In genomic region chr6:4948781-4949450, GRCh38 we compare ENCODE assay signal across 33 cellular contexts. TPM values are rescaled to one million over a fixed set of nuclear protein-coding genes. Genes with fewer than 3 reads are reported as not detected.
A peak's percentile ranks its signal among the peaks of the same experiment; 100 is the strongest.
DNase-seq lines count a peak whose midpoint lies in the region; ATAC-seq, FAIRE-seq and TF ChIP-seq lines count a peak whose summit lies in the region.
"Had no signal": no experiment of that assay in that cellular context is flagged by ENCODE, and none has a peak within 500 bp of the region (broad histone marks: within the 10 kb centered on the region; RNA-seq: fewer than 3 reads in every experiment).

No MANE protein-coding gene starts in this region.

- no peak for TF ChIP-seq CTCF in endodermal cell (conservative IDR thresholded peaks at IDR 0.05)
- TF ChIP-seq CTCF in prostate gland (IDR thresholded peaks at IDR 0.05) = no peak

- H3K36me3 ChIP-seq in endodermal cell (ENCODE audit: control insufficient read depth, insufficient read depth, low read length) = peaks cover 34% of the 10 kb centered on the region
- H3K36me3 ChIP-seq in prostate gland = no peaks in the 10 kb centered on the region
- H3K36me3 ChIP-seq: adrenal gland had no signal

- intact Hi-C loops in prostate gland (cut with DNase I) = no loop called here

- no peak overlapping the region for H3K9ac ChIP-seq in endodermal cell (ENCODE audit: extremely low read depth, low read length, poor library complexity, severe bottlenecking)

- H3K4me3 Mint-ChIP-seq in endodermal cell = no peak overlapping the region
- H3K4me3 Mint-ChIP-seq in stimulated activated effector memory CD8-positive, alpha-beta T cell treated with anti-CD3 and anti-CD28 coated beads, Interleukin-12 subunit alpha, Interleukin-12 subunit beta, amount 100 ng/mL, for 72 hours = no peak overlapping the region
- H3K4me3 Mint-ChIP-seq: activated CD4-positive, alpha-beta T cell treated with anti-CD3 and anti-CD28 coated beads for 36 hours; B cell; CD8-positive, alpha-beta T cell; effector memory CD8-positive, alpha-beta T cell; memory B cell; stimulated activated naive B cell treated with anti-CD40 and anti-IgM and Interleukin-4, amounts not matched to agents 10 μg/mL and 1 μg/mL and 100 μg/mL, for 72 hours had no signal

- peaks cover 58% of the 10 kb centered on the region for H3K36me3 Mint-ChIP-seq in endodermal cell (ENCODE audit: low read depth)
- H3K36me3 Mint-ChIP-seq in stimulated activated effector memory CD8-positive, alpha-beta T cell treated with anti-CD3 and anti-CD28 coated beads, Interleukin-12 subunit alpha, Interleukin-12 subunit beta, amount 100 ng/mL, for 72 hours = peaks cover 37% of the 10 kb centered on the region

- H3K4me1 ChIP-seq in endodermal cell (ENCODE audit: control insufficient read depth, insufficient read depth, low read length) = no peaks in the 10 kb centered on the region
- no peaks in the 10 kb centered on the region for H3K4me1 ChIP-seq in prostate gland (replicated peaks)
- H3K4me1 ChIP-seq: adrenal gland, right lobe of liver, testis, vagina had no signal

- no peak overlapping the region for H3K27ac Mint-ChIP-seq in endodermal cell
- H3K27ac Mint-ChIP-seq in stimulated activated effector memory CD8-positive, alpha-beta T cell treated with anti-CD3 and anti-CD28 coated beads, Interleukin-12 subunit alpha, Interleukin-12 subunit beta, amount 100 ng/mL, for 72 hours = peak overlapping the region; percentile 10
- H3K27ac Mint-ChIP-seq: activated CD4-positive, alpha-beta T cell treated with anti-CD3 and anti-CD28 coated beads for 36 hours; B cell; CD8-positive, alpha-beta T cell had no signal

- peaks cover 8% of the 10 kb centered on the region for H3K4me1 Mint-ChIP-seq in endodermal cell
- H3K4me1 Mint-ChIP-seq in stimulated activated effector memory CD8-positive, alpha-beta T cell treated with anti-CD3 and anti-CD28 coated beads, Interleukin-12 subunit alpha, Interleukin-12 subunit beta, amount 100 ng/mL, for 72 hours = peaks cover 4% of the 10 kb centered on the region
- H3K4me1 Mint-ChIP-seq: activated CD4-positive, alpha-beta T cell treated with anti-CD3 and anti-CD28 coated beads for 36 hours; B cell; memory B cell; stimulated activated naive B cell treated with anti-CD40 and anti-IgM and Interleukin-4, amounts not matched to agents 10 μg/mL and 1 μg/mL and 100 μg/mL, for 72 hours had no signal

- H3K4me3 ChIP-seq in endodermal cell (ENCODE audit: low read length) = no peak overlapping the region
- H3K4me3 ChIP-seq in prostate gland = no peak overlapping the region
- H3K4me3 ChIP-seq: adrenal gland, right lobe of liver, SK-N-MC, testis, vagina had no signal

- no peaks in the 10 kb centered on the region for H3K27me3 Mint-ChIP-seq in endodermal cell (ENCODE audit: insufficient read depth)
- H3K27me3 Mint-ChIP-seq: activated CD4-positive, alpha-beta T cell treated with anti-CD3 and anti-CD28 coated beads for 36 hours; B cell; effector memory CD8-positive, alpha-beta T cell; memory B cell; stimulated activated naive B cell treated with anti-CD40 and anti-IgM and Interleukin-4, amounts not matched to agents 10 μg/mL and 1 μg/mL and 100 μg/mL, for 72 hours had no signal

- H3K27me3 ChIP-seq in endodermal cell (ENCODE audit: control insufficient read depth, insufficient read depth, low read length, poor library complexity, severe bottlenecking) = no peaks in the 10 kb centered on the region
- no peaks in the 10 kb centered on the region for H3K27me3 ChIP-seq in prostate gland (replicated peaks; ENCODE audit: insufficient read depth)
- H3K27me3 ChIP-seq: adrenal gland, right lobe of liver, testis, vagina had no signal

- FAIRE-seq in urothelium cell line (lab: Jason Lieb, UNC) = no peak

- TF ChIP-seq POLR2A in prostate gland (IDR thresholded peaks at IDR 0.05) = no peak

- H3K27ac ChIP-seq in endodermal cell (ENCODE audit: low read depth, low read length) (peak overlapping the region; percentile 8), prostate gland (no peak overlapping the region)
- H3K27ac ChIP-seq: adrenal gland, right lobe of liver, SK-N-MC, testis, vagina had no signal

- H3K9me3 Mint-ChIP-seq in endodermal cell = no peaks in the 10 kb centered on the region
- H3K9me3 Mint-ChIP-seq in stimulated activated effector memory CD8-positive, alpha-beta T cell treated with anti-CD3 and anti-CD28 coated beads, Interleukin-12 subunit alpha, Interleukin-12 subunit beta, amount 100 ng/mL, for 72 hours = no peaks in the 10 kb centered on the region
- H3K9me3 Mint-ChIP-seq: CD8-positive, alpha-beta T cell; effector memory CD8-positive, alpha-beta T cell; memory B cell; stimulated activated naive B cell treated with anti-CD40 and anti-IgM and Interleukin-4, amounts not matched to agents 10 μg/mL and 1 μg/mL and 100 μg/mL, for 72 hours had no signal

- no peaks in the 10 kb centered on the region for H3K9me3 ChIP-seq in endodermal cell (ENCODE audit: control insufficient read depth, low read length)
- no peaks in the 10 kb centered on the region for H3K9me3 ChIP-seq in prostate gland
- H3K9me3 ChIP-seq: adrenal gland, right lobe of liver, testis, vagina had no signal

- peak; percentile 22 for DNase-seq in activated CD8-positive, alpha-beta memory T cell treated with anti-CD3 and anti-CD28 coated beads, Interleukin-2, amount 50 U/mL, for 48 hours
- no peak for DNase-seq in activated CD8-positive, alpha-beta memory T cell treated with anti-CD3 and anti-CD28 coated beads, Interleukin-2, amount 50 U/mL, for 4 hours
- DNase-seq in NCI-H526 (lab: John Stamatoyannopoulos, UW) = peak; percentile 94 to 98
- no peak for DNase-seq in endodermal cell
- DNase-seq in stimulated activated effector memory CD8-positive, alpha-beta T cell treated with anti-CD3 and anti-CD28 coated beads, Interleukin-12 subunit alpha, Interleukin-12 subunit beta, amount 100 ng/mL, for 72 hours (ENCODE audit: low spot score in 2 of 2) = no peak
- DNase-seq in prostate gland (ENCODE audit: low spot score) = no peak
- no peak for DNase-seq in GM03348 (ENCODE audit: low spot score)
- DNase-seq in urothelium cell line (ENCODE audit: low spot score) = no peak
- DNase-seq: activated CD4-positive, alpha-beta T cell treated with anti-CD3 and anti-CD28 coated beads for 36 hours; activated naive CD4-positive, alpha-beta T cell; activated T-cell treated with anti-CD3 and anti-CD28 coated beads, Interleukin-2, amount 50 U/mL, for 48 hours; cortex of kidney; effector memory CD8-positive, alpha-beta T cell; foreskin fibroblast; HCEC 1CT; KBM-7; left cardiac atrium; NCI-H1417 treated with DMSO at 0.1 percent for 48 hours; NCI-H2081 treated with DMSO at 0.1 percent for 48 hours; NCI-H446; stimulated activated CD4-positive, alpha-beta T cell treated with anti-CD3 and anti-CD28 coated beads, Interleukin-12 subunit alpha, Interleukin-12 subunit beta, amount 100 ng/mL, for 4 hours; stimulated activated CD4-positive, alpha-beta T cell treated with anti-CD3 and anti-CD28 coated beads, Interleukin-4, amount 100 ng/mL, for 24 hours; stimulated activated naive B cell treated with anti-CD40 and anti-IgM and Interleukin-4, amounts not matched to agents 10 μg/mL and 1 μg/mL and 100 μg/mL, for 72 hours; T-helper 2 cell; testis had no signal

- no peak for ATAC-seq in stimulated activated effector memory CD8-positive, alpha-beta T cell treated with anti-CD3 and anti-CD28 coated beads, Interleukin-12 subunit alpha, Interleukin-12 subunit beta, amount 100 ng/mL, for 72 hours
- ATAC-seq: activated CD4-positive, alpha-beta T cell treated with anti-CD3 and anti-CD28 coated beads for 36 hours; CD8-positive, alpha-beta T cell; effector memory CD8-positive, alpha-beta T cell; esophagus mucosa; left cardiac atrium; right lobe of liver; stimulated activated naive B cell treated with anti-CD40 and anti-IgM and Interleukin-4, amounts not matched to agents 10 μg/mL and 1 μg/mL and 100 μg/mL, for 72 hours had no signal

- 86 to 91% methylated on average over 8 to 15 of the region's 15 CpGs for WGBS in endodermal cell (ENCODE audit: insufficient coverage in 1 of 2, insufficient read length in 1 of 2), 2 experiments
- WGBS in prostate gland = 66% methylated on average over 15 of the region's 15 CpGs

RNA-seq across cellular contexts. Expression of gene RPP40, which starts 54.9 kb away (rescaled TPM):
- total RNA-seq in endodermal cell (1 to 10 TPM; 8.4 to 9.0 TPM), prostate gland (1 to 10 TPM; 4.1 to 5.5 TPM)
- 17.7 TPM for polyA plus RNA-seq in endodermal cell (2013, experiment 1 of 2)
- polyA plus RNA-seq in endodermal cell (2013, experiment 2 of 2) = 15.2 TPM

Comparison
In these comparisons a context has a peak if more than half of its experiments do, and no peak if none do; other contexts are left out.
1. DNase-seq: peak in activated CD8-positive, alpha-beta memory T cell treated with anti-CD3 and anti-CD28 coated beads, Interleukin-2, amount 50 U/mL, for 48 hours (single experiment) and NCI-H526 (2 of 2); none in activated CD8-positive, alpha-beta memory T cell treated with anti-CD3 and anti-CD28 coated beads, Interleukin-2, amount 50 U/mL, for 4 hours (single experiment), endodermal cell (single experiment), stimulated activated effector memory CD8-positive, alpha-beta T cell treated with anti-CD3 and anti-CD28 coated beads, Interleukin-12 subunit alpha, Interleukin-12 subunit beta, amount 100 ng/mL, for 72 hours (0 of 2), prostate gland (single experiment), GM03348 (single experiment) and urothelium cell line (single experiment).